1 cellular context compared by ENCODE assay signal in the genomic region with DNA sequence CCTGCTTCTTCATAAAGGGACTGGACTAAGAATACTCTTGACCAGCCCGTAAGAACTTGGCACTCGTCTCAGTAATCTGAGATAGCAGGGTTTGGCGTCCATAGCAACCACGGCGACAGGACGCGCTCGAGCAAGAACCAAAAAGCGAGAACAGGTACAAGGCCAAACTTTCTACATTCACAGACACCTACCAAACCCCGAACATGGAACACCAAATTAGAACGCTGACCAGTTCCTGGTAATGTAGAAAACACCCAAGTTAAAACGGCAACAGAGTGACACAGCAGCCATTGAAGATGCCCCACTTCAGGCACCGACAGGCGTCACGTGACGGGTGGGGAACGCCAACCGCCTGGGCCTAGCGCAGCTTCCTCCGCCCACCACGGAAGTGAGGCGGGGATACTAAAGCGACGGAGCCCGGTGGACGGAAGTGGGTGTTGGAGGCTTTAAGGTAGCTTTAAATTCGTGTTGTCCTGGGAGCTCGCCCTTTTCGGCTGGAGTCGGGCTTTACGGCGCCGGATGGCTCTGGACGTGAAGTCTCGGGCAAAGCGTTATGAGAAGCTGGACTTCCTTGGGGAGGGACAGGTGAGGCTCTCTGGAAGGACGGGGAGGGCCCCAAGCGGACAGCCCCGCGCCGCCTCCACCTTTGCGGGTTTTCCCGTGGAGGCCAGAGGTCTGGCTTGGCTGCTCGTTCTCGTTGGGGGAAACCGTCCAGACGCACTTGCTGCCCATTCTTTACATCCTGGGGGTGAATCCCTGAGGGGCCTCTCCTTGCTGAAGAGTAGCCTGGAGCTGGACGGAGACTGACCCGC.
A peak's percentile ranks its signal among the peaks of the same experiment; 100 is the strongest.
TF ChIP-seq lines count a peak whose summit lies in the region.

A gene (plus strand): TSS at position 430 of the 812 bp plus-strand sequence. CDS start 90 bp downstream, at position 520.

TF ChIP-seq in K562, 482 proteins besides CTCF, POLR2A, EP300 and RAD21 (continued from another document and continues in another):
- TF ChIP-seq, protein P1, sequence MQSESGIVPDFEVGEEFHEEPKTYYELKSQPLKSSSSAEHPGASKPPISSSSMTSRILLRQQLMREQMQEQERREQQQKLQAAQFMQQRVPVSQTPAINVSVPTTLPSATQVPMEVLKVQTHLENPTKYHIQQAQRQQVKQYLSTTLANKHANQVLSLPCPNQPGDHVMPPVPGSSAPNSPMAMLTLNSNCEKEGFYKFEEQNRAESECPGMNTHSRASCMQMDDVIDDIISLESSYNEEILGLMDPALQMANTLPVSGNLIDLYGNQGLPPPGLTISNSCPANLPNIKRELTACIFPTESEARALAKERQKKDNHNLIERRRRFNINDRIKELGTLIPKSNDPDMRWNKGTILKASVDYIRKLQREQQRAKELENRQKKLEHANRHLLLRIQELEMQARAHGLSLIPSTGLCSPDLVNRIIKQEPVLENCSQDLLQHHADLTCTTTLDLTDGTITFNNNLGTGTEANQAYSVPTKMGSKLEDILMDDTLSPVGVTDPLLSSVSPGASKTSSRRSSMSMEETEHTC (IDR thresholded peaks at IDR 0.05): peak; percentile 50; the same call in 1 of the 2 replicates
- TF ChIP-seq ELF4 (CRISPR knock-in tag; IDR thresholded peaks at IDR 0.05) (no peak), NRF1 (conservative IDR thresholded peaks at IDR 0.05 in 1 of 2, IDR thresholded peaks at IDR 0.05 in 1 of 2) (peak; percentile 86 to 89), RFX1 (IDR thresholded peaks at IDR 0.05) (peak; percentile 96), SNIP1 (IDR thresholded peaks at IDR 0.05; ENCODE audit: low read depth) (no peak), NR2C2 (CRISPR knock-in tag; IDR thresholded peaks at IDR 0.05) (no peak), NR2C2 (tag; IDR thresholded peaks at IDR 0.05) (0 out of 2 replicates have a peak, but pooled peaks have one; percentile 29), YBX1 (IDR thresholded peaks at IDR 0.05) (no peak), MAFK (IDR thresholded peaks at IDR 0.05; ENCODE audit: low read length) (no peak), GABPB1 (CRISPR knock-in tag; IDR thresholded peaks at IDR 0.05) (peak; percentile 93), ELF1 (tag; IDR thresholded peaks at IDR 0.05) (peak; percentile 91), C11orf30 (IDR thresholded peaks at IDR 0.05; ENCODE audit: low read depth) (peak; percentile 95), RBM39 (optimal IDR thresholded peaks at IDR 0.05; ENCODE audit: low read depth, low read length) (no peak), ZNF263 (CRISPR knock-in tag; IDR thresholded peaks at IDR 0.05; ENCODE audit: borderline replicate concordance) (no peak), FOXK2 (conservative IDR thresholded peaks at IDR 0.05 in 1 of 2, IDR thresholded peaks at IDR 0.05 in 1 of 2; ENCODE audit: low read depth in 2 of 2) (peak; percentile 96 to 97), HNRNPK (IDR thresholded peaks at IDR 0.05; ENCODE audit: low read depth, low read length, poor library complexity, severe bottlenecking) (no peak), HIVEP1 (CRISPR knock-in tag; IDR thresholded peaks at IDR 0.05) (no peak), CBFA2T2 (conservative IDR thresholded peaks at IDR 0.05) (peak; percentile 93), CBX3 (IDR thresholded peaks at IDR 0.05; ENCODE audit: borderline replicate concordance in 1 of 2, low read length in 2 of 2) (0 out of 3 replicates have a peak, but pooled peaks of 1 of the 2 experiments have one; percentile 66), RBM34 (IDR thresholded peaks at IDR 0.05; ENCODE audit: borderline replicate concordance, insufficient read depth, low read length) (no peak), XRCC5 (IDR thresholded peaks at IDR 0.05; ENCODE audit: low read depth, low read length) (peak; percentile 86), CREB1 (IDR thresholded peaks at IDR 0.05) (peak; percentile 27; the same call in 1 of the 2 replicates), CREB1 (CRISPR knock-in tag; IDR thresholded peaks at IDR 0.05) (peak; percentile 54; the same call in 1 of the 2 replicates), MECOM (CRISPR knock-in tag; IDR thresholded peaks at IDR 0.05) (0 out of 2 replicates have a peak, but pooled peaks have one; percentile 56), PTRF (tag; IDR thresholded peaks at IDR 0.05) (no peak), CHD2 (IDR thresholded peaks at IDR 0.05; ENCODE audit: low read depth, low read length) (0 out of 2 replicates have a peak, but pooled peaks have one; percentile 17), HDAC6 (IDR thresholded peaks at IDR 0.05; ENCODE audit: low read depth, low read length) (no peak), ILF3 (IDR thresholded peaks at IDR 0.05; ENCODE audit: borderline replicate concordance) (no peak), MCM7 (IDR thresholded peaks at IDR 0.05) (no peak), ZKSCAN1 (IDR thresholded peaks at IDR 0.05; ENCODE audit: low read depth, low read length) (no peak), ZNF76 (CRISPR knock-in tag; IDR thresholded peaks at IDR 0.05; ENCODE audit: borderline replicate concordance) (no peak), HDAC2 (IDR thresholded peaks at IDR 0.05) (peak; percentile 99), POLR2G (IDR thresholded peaks at IDR 0.05; ENCODE audit: low read depth, low read length) (peak; percentile 88), ATF1 (CRISPR knock-in tag; IDR thresholded peaks at IDR 0.05) (no peak), ATF1 (tag; IDR thresholded peaks at IDR 0.05) (peak; percentile 90), DACH1 (IDR thresholded peaks at IDR 0.05; ENCODE audit: partially characterized antibody) (no peak), KLF1 (tag; IDR thresholded peaks at IDR 0.05) (0 out of 2 replicates have a peak, but pooled peaks have one; percentile 22), PRMT5 (CRISPR knock-in tag; IDR thresholded peaks at IDR 0.05) (no peak), ZNF253 (CRISPR knock-in tag; conservative IDR thresholded peaks at IDR 0.05) (no peak), LEF1 (IDR thresholded peaks at IDR 0.05) (peak; percentile 57; the same call in 1 of the 2 replicates), JUND (IDR thresholded peaks at IDR 0.05; ENCODE audit: borderline replicate concordance, low read depth, low read length) (peak; percentile 32; the same call in 1 of the 2 replicates), JUND (tag; IDR thresholded peaks at IDR 0.05; ENCODE audit: borderline replicate concordance, low read depth, low read length) (peak; percentile 29; the same call in 2 of the 3 replicates), SMC3 (conservative IDR thresholded peaks at IDR 0.05; ENCODE audit: insufficient read depth, low read depth, low read length) (no peak), FOS (IDR thresholded peaks at IDR 0.05; ENCODE audit: extremely low read depth, insufficient read length) (no peak), STAT5B (CRISPR knock-in tag; IDR thresholded peaks at IDR 0.05) (no peak), CTBP1 (IDR thresholded peaks at IDR 0.05; ENCODE audit: borderline replicate concordance) (peak; percentile 78; the same call in 1 of the 2 replicates), BHLHE40 (IDR thresholded peaks at IDR 0.05; ENCODE audit: low read length) (peak; percentile 97), ESRRB (CRISPR knock-in tag; IDR thresholded peaks at IDR 0.05; ENCODE audit: borderline replicate concordance) (no peak)
- TF ChIP-seq, protein P2, sequence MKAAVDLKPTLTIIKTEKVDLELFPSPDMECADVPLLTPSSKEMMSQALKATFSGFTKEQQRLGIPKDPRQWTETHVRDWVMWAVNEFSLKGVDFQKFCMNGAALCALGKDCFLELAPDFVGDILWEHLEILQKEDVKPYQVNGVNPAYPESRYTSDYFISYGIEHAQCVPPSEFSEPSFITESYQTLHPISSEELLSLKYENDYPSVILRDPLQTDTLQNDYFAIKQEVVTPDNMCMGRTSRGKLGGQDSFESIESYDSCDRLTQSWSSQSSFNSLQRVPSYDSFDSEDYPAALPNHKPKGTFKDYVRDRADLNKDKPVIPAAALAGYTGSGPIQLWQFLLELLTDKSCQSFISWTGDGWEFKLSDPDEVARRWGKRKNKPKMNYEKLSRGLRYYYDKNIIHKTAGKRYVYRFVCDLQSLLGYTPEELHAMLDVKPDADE (conservative IDR thresholded peaks at IDR 0.05; ENCODE audit: control insufficient read depth, low read depth, low read length): peak; percentile 92
- TF ChIP-seq, protein P3, sequence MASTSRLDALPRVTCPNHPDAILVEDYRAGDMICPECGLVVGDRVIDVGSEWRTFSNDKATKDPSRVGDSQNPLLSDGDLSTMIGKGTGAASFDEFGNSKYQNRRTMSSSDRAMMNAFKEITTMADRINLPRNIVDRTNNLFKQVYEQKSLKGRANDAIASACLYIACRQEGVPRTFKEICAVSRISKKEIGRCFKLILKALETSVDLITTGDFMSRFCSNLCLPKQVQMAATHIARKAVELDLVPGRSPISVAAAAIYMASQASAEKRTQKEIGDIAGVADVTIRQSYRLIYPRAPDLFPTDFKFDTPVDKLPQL (IDR thresholded peaks at IDR 0.05; ENCODE audit: extremely low read depth, insufficient read length): no peak
- TF ChIP-seq, protein P4, sequence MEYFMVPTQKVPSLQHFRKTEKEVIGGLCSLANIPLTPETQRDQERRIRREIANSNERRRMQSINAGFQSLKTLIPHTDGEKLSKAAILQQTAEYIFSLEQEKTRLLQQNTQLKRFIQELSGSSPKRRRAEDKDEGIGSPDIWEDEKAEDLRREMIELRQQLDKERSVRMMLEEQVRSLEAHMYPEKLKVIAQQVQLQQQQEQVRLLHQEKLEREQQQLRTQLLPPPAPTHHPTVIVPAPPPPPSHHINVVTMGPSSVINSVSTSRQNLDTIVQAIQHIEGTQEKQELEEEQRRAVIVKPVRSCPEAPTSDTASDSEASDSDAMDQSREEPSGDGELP (CRISPR knock-in tag; IDR thresholded peaks at IDR 0.05; ENCODE audit: borderline replicate concordance): peak; percentile 89
- TF ChIP-seq, protein P5, sequence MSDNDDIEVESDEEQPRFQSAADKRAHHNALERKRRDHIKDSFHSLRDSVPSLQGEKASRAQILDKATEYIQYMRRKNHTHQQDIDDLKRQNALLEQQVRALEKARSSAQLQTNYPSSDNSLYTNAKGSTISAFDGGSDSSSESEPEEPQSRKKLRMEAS (CRISPR knock-in tag; IDR thresholded peaks at IDR 0.05): peak; percentile 90
- TF ChIP-seq, protein P6, sequence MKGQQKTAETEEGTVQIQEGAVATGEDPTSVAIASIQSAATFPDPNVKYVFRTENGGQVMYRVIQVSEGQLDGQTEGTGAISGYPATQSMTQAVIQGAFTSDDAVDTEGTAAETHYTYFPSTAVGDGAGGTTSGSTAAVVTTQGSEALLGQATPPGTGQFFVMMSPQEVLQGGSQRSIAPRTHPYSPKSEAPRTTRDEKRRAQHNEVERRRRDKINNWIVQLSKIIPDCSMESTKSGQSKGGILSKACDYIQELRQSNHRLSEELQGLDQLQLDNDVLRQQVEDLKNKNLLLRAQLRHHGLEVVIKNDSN (CRISPR knock-in tag; IDR thresholded peaks at IDR 0.05): peak; percentile 100
- TF ChIP-seq, protein P7, sequence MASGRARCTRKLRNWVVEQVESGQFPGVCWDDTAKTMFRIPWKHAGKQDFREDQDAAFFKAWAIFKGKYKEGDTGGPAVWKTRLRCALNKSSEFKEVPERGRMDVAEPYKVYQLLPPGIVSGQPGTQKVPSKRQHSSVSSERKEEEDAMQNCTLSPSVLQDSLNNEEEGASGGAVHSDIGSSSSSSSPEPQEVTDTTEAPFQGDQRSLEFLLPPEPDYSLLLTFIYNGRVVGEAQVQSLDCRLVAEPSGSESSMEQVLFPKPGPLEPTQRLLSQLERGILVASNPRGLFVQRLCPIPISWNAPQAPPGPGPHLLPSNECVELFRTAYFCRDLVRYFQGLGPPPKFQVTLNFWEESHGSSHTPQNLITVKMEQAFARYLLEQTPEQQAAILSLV (tag; IDR thresholded peaks at IDR 0.05): no peak
- TF ChIP-seq, protein P8, sequence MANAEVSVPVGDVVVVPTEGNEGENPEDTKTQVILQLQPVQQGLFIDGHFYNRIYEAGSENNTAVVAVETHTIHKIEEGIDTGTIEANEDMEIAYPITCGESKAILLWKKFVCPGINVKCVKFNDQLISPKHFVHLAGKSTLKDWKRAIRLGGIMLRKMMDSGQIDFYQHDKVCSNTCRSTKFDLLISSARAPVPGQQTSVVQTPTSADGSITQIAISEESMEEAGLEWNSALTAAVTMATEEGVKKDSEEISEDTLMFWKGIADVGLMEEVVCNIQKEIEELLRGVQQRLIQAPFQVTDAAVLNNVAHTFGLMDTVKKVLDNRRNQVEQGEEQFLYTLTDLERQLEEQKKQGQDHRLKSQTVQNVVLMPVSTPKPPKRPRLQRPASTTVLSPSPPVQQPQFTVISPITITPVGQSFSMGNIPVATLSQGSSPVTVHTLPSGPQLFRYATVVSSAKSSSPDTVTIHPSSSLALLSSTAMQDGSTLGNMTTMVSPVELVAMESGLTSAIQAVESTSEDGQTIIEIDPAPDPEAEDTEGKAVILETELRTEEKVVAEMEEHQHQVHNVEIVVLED (CRISPR knock-in tag; IDR thresholded peaks at IDR 0.05): peak; percentile 13; the same call in 1 of the 2 replicates
- TF ChIP-seq, protein P9, sequence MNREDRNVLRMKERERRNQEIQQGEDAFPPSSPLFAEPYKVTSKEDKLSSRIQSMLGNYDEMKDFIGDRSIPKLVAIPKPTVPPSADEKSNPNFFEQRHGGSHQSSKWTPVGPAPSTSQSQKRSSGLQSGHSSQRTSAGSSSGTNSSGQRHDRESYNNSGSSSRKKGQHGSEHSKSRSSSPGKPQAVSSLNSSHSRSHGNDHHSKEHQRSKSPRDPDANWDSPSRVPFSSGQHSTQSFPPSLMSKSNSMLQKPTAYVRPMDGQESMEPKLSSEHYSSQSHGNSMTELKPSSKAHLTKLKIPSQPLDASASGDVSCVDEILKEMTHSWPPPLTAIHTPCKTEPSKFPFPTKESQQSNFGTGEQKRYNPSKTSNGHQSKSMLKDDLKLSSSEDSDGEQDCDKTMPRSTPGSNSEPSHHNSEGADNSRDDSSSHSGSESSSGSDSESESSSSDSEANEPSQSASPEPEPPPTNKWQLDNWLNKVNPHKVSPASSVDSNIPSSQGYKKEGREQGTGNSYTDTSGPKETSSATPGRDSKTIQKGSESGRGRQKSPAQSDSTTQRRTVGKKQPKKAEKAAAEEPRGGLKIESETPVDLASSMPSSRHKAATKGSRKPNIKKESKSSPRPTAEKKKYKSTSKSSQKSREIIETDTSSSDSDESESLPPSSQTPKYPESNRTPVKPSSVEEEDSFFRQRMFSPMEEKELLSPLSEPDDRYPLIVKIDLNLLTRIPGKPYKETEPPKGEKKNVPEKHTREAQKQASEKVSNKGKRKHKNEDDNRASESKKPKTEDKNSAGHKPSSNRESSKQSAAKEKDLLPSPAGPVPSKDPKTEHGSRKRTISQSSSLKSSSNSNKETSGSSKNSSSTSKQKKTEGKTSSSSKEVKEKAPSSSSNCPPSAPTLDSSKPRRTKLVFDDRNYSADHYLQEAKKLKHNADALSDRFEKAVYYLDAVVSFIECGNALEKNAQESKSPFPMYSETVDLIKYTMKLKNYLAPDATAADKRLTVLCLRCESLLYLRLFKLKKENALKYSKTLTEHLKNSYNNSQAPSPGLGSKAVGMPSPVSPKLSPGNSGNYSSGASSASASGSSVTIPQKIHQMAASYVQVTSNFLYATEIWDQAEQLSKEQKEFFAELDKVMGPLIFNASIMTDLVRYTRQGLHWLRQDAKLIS (CRISPR knock-in tag; IDR thresholded peaks at IDR 0.05): peak; percentile 82; the same call in 1 of the 2 replicates
- TF ChIP-seq, protein P10, sequence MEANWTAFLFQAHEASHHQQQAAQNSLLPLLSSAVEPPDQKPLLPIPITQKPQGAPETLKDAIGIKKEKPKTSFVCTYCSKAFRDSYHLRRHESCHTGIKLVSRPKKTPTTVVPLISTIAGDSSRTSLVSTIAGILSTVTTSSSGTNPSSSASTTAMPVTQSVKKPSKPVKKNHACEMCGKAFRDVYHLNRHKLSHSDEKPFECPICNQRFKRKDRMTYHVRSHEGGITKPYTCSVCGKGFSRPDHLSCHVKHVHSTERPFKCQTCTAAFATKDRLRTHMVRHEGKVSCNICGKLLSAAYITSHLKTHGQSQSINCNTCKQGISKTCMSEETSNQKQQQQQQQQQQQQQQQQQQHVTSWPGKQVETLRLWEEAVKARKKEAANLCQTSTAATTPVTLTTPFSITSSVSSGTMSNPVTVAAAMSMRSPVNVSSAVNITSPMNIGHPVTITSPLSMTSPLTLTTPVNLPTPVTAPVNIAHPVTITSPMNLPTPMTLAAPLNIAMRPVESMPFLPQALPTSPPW (CRISPR knock-in tag; IDR thresholded peaks at IDR 0.05): peak; percentile 40; the same call in 1 of the 2 replicates
